In genomic region chr3:72379500-72380187, GRCh38 we compare ENCODE assay signal across 10 cellular contexts.
DNase-seq lines count a peak whose midpoint lies in the region; ATAC-seq and TF ChIP-seq lines count a peak whose summit lies in the region.
"Had no signal": no experiment of that assay in that cellular context is flagged by ENCODE, and none has a peak within 500 bp of the region (broad histone marks: within the 10 kb centered on the region; RNA-seq: fewer than 3 reads in every experiment).

No MANE protein-coding gene starts in this region.

- H3K9me3 ChIP-seq in GM23248 (ENCODE audit: low read depth), result no peaks in the 10 kb centered on the region
- H3K9me3 ChIP-seq in endodermal cell (ENCODE audit: control insufficient read depth, low read length), result no peaks in the 10 kb centered on the region
- no peaks in the 10 kb centered on the region for H3K9me3 ChIP-seq in Peyer's patch
- H3K9me3 ChIP-seq: SJCRH30 had no signal

- H3K9ac ChIP-seq in GM23248 (no peak overlapping the region), endodermal cell (ENCODE audit: extremely low read depth, low read length, poor library complexity, severe bottlenecking) (no peak overlapping the region)

- peaks cover 42% of the 10 kb centered on the region for H3K4me1 Mint-ChIP-seq in endodermal cell

- H3K4me3 ChIP-seq in GM23248, result peak overlapping the region; percentile 30; the same call in 1 of the 2 replicates
- no peak overlapping the region for H3K4me3 ChIP-seq in endodermal cell (ENCODE audit: low read length)
- no peak overlapping the region for H3K4me3 ChIP-seq in Peyer's patch
- H3K4me3 ChIP-seq: SJCRH30 had no signal

- in situ Hi-C loops in GM23248 (cut with MboI), result no loop called here

- no peaks in the 10 kb centered on the region for H3K9me2 ChIP-seq in GM23248 (ENCODE audit: insufficient read depth)

- H3K4me3 Mint-ChIP-seq in endodermal cell, result no peak overlapping the region
- H3K4me3 Mint-ChIP-seq: activated naive CD8-positive, alpha-beta T cell treated with anti-CD3 and anti-CD28 coated beads, Interleukin-2, amount 50 U/mL, for 24 hours had no signal

- no peak overlapping the region for H2AFZ ChIP-seq in GM23248

- H3K27me3 Mint-ChIP-seq in endodermal cell (ENCODE audit: insufficient read depth), result no peaks in the 10 kb centered on the region
- H3K27me3 Mint-ChIP-seq: activated naive CD8-positive, alpha-beta T cell treated with anti-CD3 and anti-CD28 coated beads, Interleukin-2, amount 50 U/mL, for 24 hours had no signal

- DNase-seq in GM23248 (peak; percentile 68), NCI-H345 (lab: John Stamatoyannopoulos, UW) (peak; percentile 78), endodermal cell (no peak), putamen (ENCODE audit: low spot score) (peak; percentile 93), A172 (ENCODE audit: low spot score) (no peak), Peyer's patch (no peak), DMS79 treated with DMSO at 0.1 percent for 48 hours (lab: John Stamatoyannopoulos, UW) (no peak)
- DNase-seq: activated naive CD8-positive, alpha-beta T cell treated with anti-CD3 and anti-CD28 coated beads, Interleukin-2, amount 50 U/mL, for 24 hours; SJCRH30 had no signal

- H3K27me3 ChIP-seq in GM23248 (replicated peaks; ENCODE audit: insufficient read depth) (no peaks in the 10 kb centered on the region), endodermal cell (ENCODE audit: control insufficient read depth, insufficient read depth, low read length, poor library complexity, severe bottlenecking) (no peaks in the 10 kb centered on the region), Peyer's patch (no peaks in the 10 kb centered on the region)
- H3K27me3 ChIP-seq: SJCRH30 had no signal

- H3K4me2 ChIP-seq in GM23248 (ENCODE audit: unreplicated experiment), result peak overlapping the region; percentile 65

- TF ChIP-seq CTCF in endodermal cell (conservative IDR thresholded peaks at IDR 0.05), result no peak
- TF ChIP-seq CTCF in Peyer's patch (IDR thresholded peaks at IDR 0.05), result no peak

- H4K20me1 ChIP-seq in GM23248 (ENCODE audit: insufficient read depth), result peaks cover 9% of the 10 kb centered on the region; the same call in 1 of the 2 replicates

- H3K36me3 ChIP-seq in GM23248 (ENCODE audit: low read depth) (no peaks in the 10 kb centered on the region; the same call in 1 of the 2 replicates), endodermal cell (ENCODE audit: control insufficient read depth, insufficient read depth, low read length) (peaks cover 25% of the 10 kb centered on the region), Peyer's patch (peaks cover 0 to 16% (median 0%) of the 10 kb centered on the region in 3 donors)
- H3K36me3 ChIP-seq: SJCRH30 had no signal

- H3K4me1 ChIP-seq in GM23248 (ENCODE audit: insufficient read depth) (peaks cover 11% of the 10 kb centered on the region), endodermal cell (ENCODE audit: control insufficient read depth, insufficient read depth, low read length) (peaks cover 2% of the 10 kb centered on the region), Peyer's patch (peaks cover 0 to 20% (median 2%) of the 10 kb centered on the region in 4 donors)
- H3K4me1 ChIP-seq: SJCRH30 had no signal

- H3K9me3 Mint-ChIP-seq in endodermal cell, result no peaks in the 10 kb centered on the region
- H3K9me3 Mint-ChIP-seq: activated naive CD8-positive, alpha-beta T cell treated with anti-CD3 and anti-CD28 coated beads, Interleukin-2, amount 50 U/mL, for 24 hours had no signal

- ATAC-seq in GM18520 (IDR thresholded peaks at IDR 0.05; ENCODE audit: unreplicated experiment), result no peak
- ATAC-seq: activated naive CD8-positive, alpha-beta T cell treated with anti-CD3 and anti-CD28 coated beads, Interleukin-2, amount 50 U/mL, for 24 hours had no signal

- peaks cover 19% of the 10 kb centered on the region for H3K36me3 Mint-ChIP-seq in endodermal cell (ENCODE audit: low read depth)

- H3K27ac Mint-ChIP-seq in endodermal cell, result no peak overlapping the region
- H3K27ac Mint-ChIP-seq: activated naive CD8-positive, alpha-beta T cell treated with anti-CD3 and anti-CD28 coated beads, Interleukin-2, amount 50 U/mL, for 24 hours had no signal

- TF ChIP-seq POLR2A in Peyer's patch (IDR thresholded peaks at IDR 0.05), result no peak

- H3K27ac ChIP-seq in GM23248, result peak overlapping the region; percentile 53
- H3K27ac ChIP-seq in endodermal cell (ENCODE audit: low read depth, low read length), result peak overlapping the region; percentile 76
- H3K27ac ChIP-seq in Peyer's patch, result peak overlapping the region in 1 of 4 donors; percentile 21
- H3K27ac ChIP-seq: SJCRH30 had no signal

- H3F3A ChIP-seq in GM23248 (ENCODE audit: insufficient read depth), result peaks cover 25% of the 10 kb centered on the region

- peaks cover 65% of the 10 kb centered on the region for H3K79me2 ChIP-seq in GM23248 (ENCODE audit: insufficient read depth)

- WGBS in GM23248 (ENCODE audit: low coverage in 1 of 2, low lambda C conversion rate in 2 of 2, missing lambda C conversion rate in 2 of 2), 2 experiments, result 35 to 63% methylated on average over 1 of the region's 1 CpG
- WGBS in endodermal cell (ENCODE audit: insufficient coverage in 1 of 2, insufficient read length in 1 of 2), 2 experiments, result 80 to 83% methylated on average over 1 of the region's 1 CpG

Comparison
In these comparisons a context has a peak if more than half of its experiments do, and no peak if none do; other contexts are left out.
1. DNase-seq: peak in GM23248 (single experiment), NCI-H345 (single experiment) and putamen (single experiment); none in endodermal cell (single experiment), A172 (single experiment), Peyer's patch (0 of 3) and DMS79 treated with DMSO at 0.1 percent for 48 hours (single experiment).